11 cellular contexts compared by ENCODE assay signal in genomic region chr18:12328179-12328823, GRCh38. TPM values are rescaled to one million over a fixed set of nuclear protein-coding genes. Genes with fewer than 3 reads are reported as not detected.
DNase-seq lines count a peak whose midpoint lies in the region; ATAC-seq, FAIRE-seq and TF ChIP-seq lines count a peak whose summit lies in the region.
"Had no signal": no experiment of that assay in that cellular context is flagged by ENCODE, and none has a peak within 500 bp of the region (broad histone marks: within the 10 kb centered on the region; RNA-seq: fewer than 3 reads in every experiment).

No MANE protein-coding gene starts in this region.

- H3K9ac ChIP-seq in HepG2 (ENCODE audit: insufficient read depth, low read depth, low read length), result no peak overlapping the region

- intact Hi-C loops in HepG2 (cut with micrococcal nuclease; ENCODE audit: unreplicated experiment), result loop anchor here (5.0 kb wide), 1 partner anchor 329 kb away; the partner anchor contains the start of gene SPIRE1
- intact Hi-C loops in right lobe of liver (cut with DNase I), result no loop called here
- intact Hi-C loops in Panc1 (cut with micrococcal nuclease; ENCODE audit: unreplicated experiment), result no loop called here
- intact Hi-C loops in posterior cingulate gyrus (cut with DNase I), result no loop called here

- ATAC-seq in HepG2, result peak; percentile 13; the same call in 2 of the 3 replicates
- no peak for ATAC-seq in right lobe of liver
- 0 out of 2 replicates have a peak, but pooled peaks have one; percentile 9 for ATAC-seq in Panc1
- ATAC-seq in GM18858 (IDR thresholded peaks at IDR 0.05; ENCODE audit: unreplicated experiment), result no peak

- TF ChIP-seq RAD21 in HepG2 (CRISPR knock-in tag; IDR thresholded peaks at IDR 0.05), result no peak

- H3K4me3 ChIP-seq in HepG2 (replicated peaks in 1 of 3; ENCODE audit: insufficient read depth in 1 of 3, low read depth in 2 of 3, low read length in 3 of 3), result no peak overlapping the region
- no peak overlapping the region for H3K4me3 ChIP-seq in right lobe of liver
- no peak overlapping the region for H3K4me3 ChIP-seq in Panc1 (ENCODE audit: low read depth in 2 of 2, low read length in 2 of 2)
- no peak overlapping the region for H3K4me3 ChIP-seq in right atrium auricular region

- no peak for DNase-seq in HepG2 (ENCODE audit: low spot score)
- DNase-seq in right lobe of liver, result no peak
- DNase-seq in Panc1 (ENCODE audit: low read depth, low spot score), result no peak
- peak; percentile 55 for DNase-seq in right atrium auricular region (ENCODE audit: low spot score)
- DNase-seq in posterior cingulate gyrus, result no peak
- DNase-seq in NCI-H146 (lab: John Stamatoyannopoulos, UW), result no peak
- DNase-seq in iPS-NIHi7 (ENCODE audit: extremely low spot score), result no peak
- DNase-seq: DMS79, NCI-H1436 treated with DMSO at 0.1 percent for 48 hours had no signal

- no peak for TF ChIP-seq EP300 in HepG2 (IDR thresholded peaks at IDR 0.05; ENCODE audit: low read depth in 2 of 2, low read length in 2 of 2)
- no peak for TF ChIP-seq EP300 in HepG2 (CRISPR knock-in tag; IDR thresholded peaks at IDR 0.05; ENCODE audit: borderline replicate concordance)

- no peaks in the 10 kb centered on the region for H3K27me3 ChIP-seq in HepG2 (ENCODE audit: control insufficient read depth in 1 of 2, insufficient read depth in 2 of 2, low read length in 2 of 2)
- no peaks in the 10 kb centered on the region for H3K27me3 ChIP-seq in right lobe of liver
- no peaks in the 10 kb centered on the region for H3K27me3 ChIP-seq in Panc1 (ENCODE audit: control insufficient read depth, insufficient read depth, low read length)
- no peaks in the 10 kb centered on the region for H3K27me3 ChIP-seq in right atrium auricular region

- CTCF ChIA-PET in HepG2 (lab: Yijun Ruan, JAX; ENCODE audit: low intra/inter-chr PET ratio, low total read pairs) (interaction anchor here (1.1 to 1.3 kb wide), 2 partner anchors 57 to 332 kb away, joined by 3 to 5 read pairs; no protein-coding TSS in a partner anchor), Panc1 (lab: Charles Lee) (interaction anchor here (1.0 kb wide), 2 partner anchors 40 to 334 kb away, joined by 3 read pairs; no protein-coding TSS in a partner anchor)

- H3K79me2 ChIP-seq in HepG2 (ENCODE audit: insufficient read depth, low read length), result no peaks in the 10 kb centered on the region

- H3K4me1 ChIP-seq in HepG2 (ENCODE audit: insufficient read depth, low read length), result no peaks in the 10 kb centered on the region; the same call in 1 of the 2 replicates
- no peaks in the 10 kb centered on the region for H3K4me1 ChIP-seq in right lobe of liver
- no peaks in the 10 kb centered on the region for H3K4me1 ChIP-seq in Panc1 (ENCODE audit: control insufficient read depth, insufficient read depth, low read length)
- H3K4me1 ChIP-seq in right atrium auricular region, result peaks cover 0 to 29% of the 10 kb centered on the region in 2 donors

- TF ChIP-seq POLR2A in HepG2 (IDR thresholded peaks at IDR 0.05; ENCODE audit: insufficient read depth in 1 of 2, low read depth in 2 of 2, low read length in 2 of 2) (no peak), right lobe of liver (IDR thresholded peaks at IDR 0.05) (no peak)

- FAIRE-seq in HepG2 (lab: Jason Lieb, UNC), result no peak
- FAIRE-seq: TTC549 had no signal

- no TSS peak for BruUV-seq in HepG2 (replicated peaks; lab: Mats Ljungman, UMichigan)
- BruUV-seq in Panc1 (replicated peaks; lab: Mats Ljungman, UMichigan), result no TSS peak

- peaks cover 14% of the 10 kb centered on the region; the same call in 1 of the 2 replicates for H4K20me1 ChIP-seq in HepG2 (ENCODE audit: insufficient read depth, low read length)

- POLR2A ChIA-PET in HepG2 (lab: Yijun Ruan, JAX) (interaction anchor here (0.8 to 1.2 kb wide), 2 partner anchors 48 to 49 kb away, joined by 3 to 4 read pairs; partner anchors contain the start of gene AFG3L2), Panc1 (lab: Charles Lee) (no interaction called here)

- no peak overlapping the region for H3K4me2 ChIP-seq in HepG2 (ENCODE audit: low read depth, low read length)

- H3K9me3 ChIP-seq in HepG2 (ENCODE audit: low read length), result no peaks in the 10 kb centered on the region
- no peaks in the 10 kb centered on the region for H3K9me3 ChIP-seq in right lobe of liver
- H3K9me3 ChIP-seq in Panc1 (ENCODE audit: control insufficient read depth, insufficient read depth, low read depth, low read length), result no peaks in the 10 kb centered on the region
- H3K9me3 ChIP-seq in right atrium auricular region, result no peaks in the 10 kb centered on the region

- H3K36me3 ChIP-seq in HepG2 (replicated peaks in 1 of 2; ENCODE audit: control insufficient read depth in 1 of 2, insufficient read depth in 2 of 2, low read length in 2 of 2) (peaks cover 19 to 47% of the 10 kb centered on the region in 2 experiments; a peak in 4 of 5 replicates), right lobe of liver (peaks cover 0 to 42% (median 20%) of the 10 kb centered on the region in 4 donors), Panc1 (ENCODE audit: control insufficient read depth, insufficient read depth, low read length) (peaks cover 9% of the 10 kb centered on the region), right atrium auricular region (peaks cover 64% of the 10 kb centered on the region)

- H2AFZ ChIP-seq in HepG2 (ENCODE audit: low read length), result no peak overlapping the region

- in situ Hi-C loops in HepG2 (cut with HindIII; ENCODE audit: extremely low pct_ligation_motif_present, low pct_unique_long_range_greater_than_20kb), result no loop called here
- in situ Hi-C loops in Panc1 (cut with HindIII; ENCODE audit: low pct_unique_long_range_greater_than_20kb, low sequenced_read_pairs), result no loop called here

- H3K27ac ChIP-seq in HepG2 (ENCODE audit: extremely low read length, insufficient read depth, low read length), result no peak overlapping the region
- no peak overlapping the region for H3K27ac ChIP-seq in right lobe of liver
- no peak overlapping the region for H3K27ac ChIP-seq in Panc1 (ENCODE audit: low read length)
- peak overlapping the region; percentile 16 to 55 for H3K27ac ChIP-seq in right atrium auricular region

- WGBS in HepG2 (ENCODE audit: low lambda C conversion rate), result 100% methylated on average over 4 of the region's 4 CpGs
- 100% methylated on average over 4 of the region's 4 CpGs for WGBS in right lobe of liver (ENCODE audit: insufficient coverage, low coverage, low lambda C conversion rate, missing lambda C conversion rate)

- no peak for TF ChIP-seq CTCF in HepG2 (CRISPR knock-in tag; IDR thresholded peaks at IDR 0.05)
- no peak for TF ChIP-seq CTCF in right lobe of liver (IDR thresholded peaks at IDR 0.05)
- peak; percentile 53; the same call in 1 of the 2 replicates for TF ChIP-seq CTCF in Panc1 (IDR thresholded peaks at IDR 0.05)
- TF ChIP-seq CTCF in right atrium auricular region (IDR thresholded peaks at IDR 0.05), result peak in 1 of 2 donors; percentile 15

RNA-seq across cellular contexts. Expression of gene TUBB6, which starts 20.3 kb away (rescaled TPM):
- total RNA-seq in HepG2 (2016; rRNA removed; fragmentation: Illumina TruSeq; extraction: Trizol) (9.9 and 13.5 TPM in 2 replicates), right lobe of liver (10 to 100 TPM in 2 of 6 experiments, 1 to 10 TPM in 4; 2.4 to 18.5 (median 9.0) TPM), Panc1 (2021; ENCODE audit: unreplicated experiment) (125 TPM), right atrium auricular region (100 to 1,000 TPM; 158 to 337 TPM)
- total RNA-seq in HepG2 (2016; cell fraction: cytosol; rRNA removed; fragmentation: Illumina TruSeq; extraction: Trizol; ENCODE audit: low read depth), result 2.6 and 3.9 TPM in 2 replicates
- 11.1 and 12.0 TPM in 2 replicates for total RNA-seq in HepG2 (2016; cell fraction: insoluble cytoplasmic fraction; rRNA removed; fragmentation: Illumina TruSeq; extraction: Trizol)
- total RNA-seq in HepG2 (2016; cell fraction: membrane; rRNA removed; fragmentation: Illumina TruSeq; extraction: Trizol), result 6.0 and 7.2 TPM in 2 replicates
- 4.2 and 6.5 TPM in 2 replicates for total RNA-seq in HepG2 (2016; cell fraction: nucleus; rRNA removed; fragmentation: Illumina TruSeq; extraction: Trizol)
- 28.6 and 30.8 TPM in 2 replicates for polyA plus RNA-seq in HepG2 (2011; rRNA removed)
- 30.2 and 44.7 TPM in 2 replicates for polyA plus RNA-seq in HepG2 (2011; cell fraction: cytosol; rRNA removed)
- polyA plus RNA-seq in HepG2 (2011; cell fraction: nucleus; rRNA removed), result 30.6 and 34.0 TPM in 2 replicates
- 5.6 and 18.7 TPM in 2 replicates for polyA plus RNA-seq in HepG2 (2012)
- 4.1 and 5.2 TPM in 2 replicates for polyA plus RNA-seq in HepG2 (2016; cell fraction: cytosol; fragmentation: Illumina TruSeq; extraction: Trizol; ENCODE audit: low read depth)
- 13.8 and 14.5 TPM in 2 replicates for polyA plus RNA-seq in HepG2 (2016; cell fraction: insoluble cytoplasmic fraction; fragmentation: Illumina TruSeq; extraction: Trizol; ENCODE audit: low read depth)
- polyA plus RNA-seq in HepG2 (2016; cell fraction: membrane; fragmentation: Illumina TruSeq; extraction: Trizol; ENCODE audit: low read depth), result 4.6 and 4.9 TPM in 2 replicates
- 10.3 and 12.3 TPM in 2 replicates for polyA plus RNA-seq in HepG2 (2016; cell fraction: nucleus; fragmentation: Illumina TruSeq; extraction: Trizol; ENCODE audit: insufficient read depth, low read depth)
- polyA minus RNA-seq in HepG2 (2011; rRNA and poly(A)+ RNA removed; ENCODE audit: low replicate concordance), result 60.5 and 149 TPM in 2 replicates
- polyA minus RNA-seq in HepG2 (2011; cell fraction: cytosol; rRNA and poly(A)+ RNA removed), result 20.5 and 20.8 TPM in 2 replicates
- polyA minus RNA-seq in HepG2 (2011; cell fraction: nucleus; rRNA and poly(A)+ RNA removed), result 8.5 and 14.0 TPM in 2 replicates
- polyA plus RNA-seq in Panc1 (2012; ENCODE audit: insufficient read length), result 310 TPM

RNA-seq across cellular contexts. Expression of gene AFG3L2, which starts 48.7 kb away (rescaled TPM):
- total RNA-seq in HepG2 (2016; rRNA removed; fragmentation: Illumina TruSeq; extraction: Trizol), result 86.3 and 86.9 TPM in 2 replicates
- 29.3 and 39.0 TPM in 2 replicates for total RNA-seq in HepG2 (2016; cell fraction: cytosol; rRNA removed; fragmentation: Illumina TruSeq; extraction: Trizol; ENCODE audit: low read depth)
- total RNA-seq in HepG2 (2016; cell fraction: insoluble cytoplasmic fraction; rRNA removed; fragmentation: Illumina TruSeq; extraction: Trizol), result 85.3 and 86.3 TPM in 2 replicates
- total RNA-seq in HepG2 (2016; cell fraction: membrane; rRNA removed; fragmentation: Illumina TruSeq; extraction: Trizol), result 30.7 and 35.0 TPM in 2 replicates
- 64.9 and 72.6 TPM in 2 replicates for total RNA-seq in HepG2 (2016; cell fraction: nucleus; rRNA removed; fragmentation: Illumina TruSeq; extraction: Trizol)
- 26.2 and 28.6 TPM in 2 replicates for polyA plus RNA-seq in HepG2 (2011; rRNA removed)
- 22.4 and 28.3 TPM in 2 replicates for polyA plus RNA-seq in HepG2 (2011; cell fraction: cytosol; rRNA removed)
- 14.9 and 16.4 TPM in 2 replicates for polyA plus RNA-seq in HepG2 (2011; cell fraction: nucleus; rRNA removed)
- 42.2 and 47.5 TPM in 2 replicates for polyA plus RNA-seq in HepG2 (2012)
- polyA plus RNA-seq in HepG2 (2016; cell fraction: cytosol; fragmentation: Illumina TruSeq; extraction: Trizol; ENCODE audit: low read depth), result 5.9 and 6.1 TPM in 2 replicates
- 66.5 and 67.7 TPM in 2 replicates for polyA plus RNA-seq in HepG2 (2016; cell fraction: insoluble cytoplasmic fraction; fragmentation: Illumina TruSeq; extraction: Trizol; ENCODE audit: low read depth)
- polyA plus RNA-seq in HepG2 (2016; cell fraction: membrane; fragmentation: Illumina TruSeq; extraction: Trizol; ENCODE audit: low read depth), result 12.3 and 14.9 TPM in 2 replicates
- 57.2 and 57.6 TPM in 2 replicates for polyA plus RNA-seq in HepG2 (2016; cell fraction: nucleus; fragmentation: Illumina TruSeq; extraction: Trizol; ENCODE audit: insufficient read depth, low read depth)
- polyA minus RNA-seq in HepG2 (2011; rRNA and poly(A)+ RNA removed; ENCODE audit: low replicate concordance), result 26.7 and 36.0 TPM in 2 replicates
- polyA minus RNA-seq in HepG2 (2011; cell fraction: cytosol; rRNA and poly(A)+ RNA removed), result 28.5 and 36.9 TPM in 2 replicates
- polyA minus RNA-seq in HepG2 (2011; cell fraction: nucleus; rRNA and poly(A)+ RNA removed), result 48.8 and 49.7 TPM in 2 replicates
- total RNA-seq in right lobe of liver, result 10 to 100 TPM; 30.2 to 47.7 (median 36.3) TPM
- total RNA-seq in Panc1 (2021; ENCODE audit: unreplicated experiment), result 58.0 TPM
- polyA plus RNA-seq in Panc1 (2012; ENCODE audit: insufficient read length), result 32.6 TPM
- total RNA-seq in right atrium auricular region, result 10 to 100 TPM; 60.1 to 91.9 TPM

Comparison
In these comparisons a context has a peak if more than half of its experiments do, and no peak if none do; other contexts are left out.
1. ATAC-seq: peak in HepG2 (single experiment) and Panc1 (single experiment); none in right lobe of liver (0 of 4) and GM18858 (single experiment).
2. H3K27ac ChIP-seq: peak in right atrium auricular region (2 of 2); none in HepG2 (single experiment), right lobe of liver (0 of 3) and Panc1 (single experiment).